ENCODE assay signal across 27 cellular contexts in the genomic region with DNA sequence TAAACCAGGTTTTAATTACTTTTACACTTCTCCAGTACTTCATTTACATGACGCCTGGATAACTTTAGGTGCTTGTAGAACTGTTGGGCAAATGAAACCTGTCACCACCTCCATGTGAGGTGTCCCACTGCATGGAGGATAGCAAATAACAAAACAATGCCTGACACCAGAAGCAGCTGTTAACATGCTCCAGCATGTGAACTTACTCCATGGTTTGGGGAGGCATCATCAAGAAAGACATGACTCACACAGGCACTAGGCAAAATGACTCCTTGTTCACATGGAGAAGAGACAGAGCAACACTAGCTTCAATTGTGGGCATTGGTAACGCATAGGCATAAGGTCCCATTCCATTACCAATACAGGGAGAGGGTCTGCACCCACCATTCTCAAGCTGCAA.
DNase-seq lines count a peak whose midpoint lies in the region; ATAC-seq, FAIRE-seq and TF ChIP-seq lines count a peak whose summit lies in the region.
"Had no signal": no experiment of that assay in that cellular context is flagged by ENCODE, and none has a peak within 500 bp of the region (broad histone marks: within the 10 kb centered on the region; RNA-seq: fewer than 3 reads in every experiment).

No MANE protein-coding gene starts in this region.

- H4K20me1 ChIP-seq in astrocyte (ENCODE audit: insufficient read depth, low read length) (no peaks in the 10 kb centered on the region), osteoblast (ENCODE audit: insufficient read depth, low read length) (no peaks in the 10 kb centered on the region)

- peak; percentile 43 for FAIRE-seq in astrocyte (lab: Jason Lieb, UNC)
- FAIRE-seq in D721Med (lab: Jason Lieb, UNC), result no peak
- FAIRE-seq: A204.1, GM12878, GM19239, H54, HTR-8/SVneo had no signal

- H3K9ac ChIP-seq in astrocyte (ENCODE audit: low read length) (no peak overlapping the region), endodermal cell (ENCODE audit: extremely low read depth, low read length, poor library complexity, severe bottlenecking) (no peak overlapping the region)

- H3K27me3 ChIP-seq in astrocyte (ENCODE audit: insufficient read depth, low read length) (no peaks in the 10 kb centered on the region), osteoblast (ENCODE audit: insufficient read depth, low read length) (no peaks in the 10 kb centered on the region), endodermal cell (ENCODE audit: control insufficient read depth, insufficient read depth, low read length, poor library complexity, severe bottlenecking) (no peaks in the 10 kb centered on the region)
- H3K27me3 ChIP-seq: BE2C had no signal

- TF ChIP-seq CTCF in astrocyte (IDR thresholded peaks at IDR 0.05; ENCODE audit: insufficient read depth, low read depth, low read length) (no peak), osteoblast (IDR thresholded peaks at IDR 0.05; ENCODE audit: extremely low read depth, low read depth, low read length) (no peak), endodermal cell (conservative IDR thresholded peaks at IDR 0.05) (no peak), D721Med (IDR thresholded peaks at IDR 0.05; ENCODE audit: insufficient read depth, missing control alignments) (no peak)

- H3K9me3 ChIP-seq in astrocyte (ENCODE audit: insufficient read depth, low read depth, low read length) (no peaks in the 10 kb centered on the region), osteoblast (ENCODE audit: low read depth, low read length) (no peaks in the 10 kb centered on the region), endodermal cell (ENCODE audit: control insufficient read depth, low read length) (no peaks in the 10 kb centered on the region)
- H3K9me3 ChIP-seq: BE2C, Caco-2 had no signal

- H2AFZ ChIP-seq in astrocyte (ENCODE audit: low read depth, low read length) (no peak overlapping the region), osteoblast (ENCODE audit: low read length) (no peak overlapping the region)
- H2AFZ ChIP-seq: GM23338 had no signal

- H3K4me2 ChIP-seq in astrocyte (ENCODE audit: low read length) (no peak overlapping the region), osteoblast (ENCODE audit: insufficient read depth, low read length) (no peak overlapping the region)
- H3K4me2 ChIP-seq: GM23338 had no signal

- no peaks in the 10 kb centered on the region for H3K4me1 Mint-ChIP-seq in astrocyte (ENCODE audit: low read depth, unreplicated experiment)
- no peaks in the 10 kb centered on the region for H3K4me1 Mint-ChIP-seq in endodermal cell
- H3K4me1 Mint-ChIP-seq: CD4-positive, CD25-positive, alpha-beta regulatory T cell; CD8-positive, alpha-beta memory T cell; GM23338 had no signal

- WGBS in endodermal cell (ENCODE audit: insufficient coverage in 1 of 2, insufficient read length in 1 of 2), 2 experiments, result 96% methylated on average over 2 of the region's 2 CpGs; no CpG with 5 or more reads in 1 of the 2 experiments

- no peak for TF ChIP-seq POLR2A in GM18505 (IDR thresholded peaks at IDR 0.05; ENCODE audit: borderline replicate concordance, extremely low read depth, insufficient read depth, insufficient read length)

- H3K9me3 Mint-ChIP-seq in astrocyte (ENCODE audit: unreplicated experiment) (peaks cover 2% of the 10 kb centered on the region), endodermal cell (peaks cover 19% of the 10 kb centered on the region)
- H3K9me3 Mint-ChIP-seq: GM23338 had no signal

- H3K4me3 ChIP-seq in astrocyte (ENCODE audit: insufficient read depth, low read depth, low read length) (no peak overlapping the region), osteoblast (ENCODE audit: insufficient read depth, low read length) (no peak overlapping the region), endodermal cell (ENCODE audit: low read length) (no peak overlapping the region)
- H3K4me3 ChIP-seq: GM12878, GM23338, K562 had no signal

- DNase-seq in LHCN-M2 (ENCODE audit: low read depth) (peak; percentile 10), astrocyte (ENCODE audit: low read depth) (no peak), epithelial cell of prostate (ENCODE audit: low read depth, low spot score) (peak; percentile 27), osteoblast (ENCODE audit: insufficient read length, low spot score, missing footprints) (peak; percentile 22), endodermal cell (no peak), D721Med (ENCODE audit: insufficient read length, low spot score) (no peak)
- DNase-seq: ACHN; BE2C; C1 segment of cervical spinal cord; Caco-2; CD4-positive, CD25-positive, alpha-beta regulatory T cell; CD8-positive, alpha-beta memory T cell; DMS153; DMS79; GF-D8; HCEC 1CT; IMR-90 had no signal

- H3K79me2 ChIP-seq in astrocyte (ENCODE audit: insufficient read depth, low read length) (no peaks in the 10 kb centered on the region), osteoblast (ENCODE audit: insufficient read depth, low read length) (no peaks in the 10 kb centered on the region)

- H3K4me3 Mint-ChIP-seq in astrocyte (ENCODE audit: unreplicated experiment) (no peak overlapping the region), endodermal cell (no peak overlapping the region)
- H3K4me3 Mint-ChIP-seq: CD4-positive, CD25-positive, alpha-beta regulatory T cell; CD8-positive, alpha-beta memory T cell; GM23338 had no signal

- H3K27ac ChIP-seq in astrocyte (ENCODE audit: low read depth, low read length) (no peak overlapping the region), epithelial cell of prostate (no peak overlapping the region), osteoblast (ENCODE audit: low read depth, low read length) (no peak overlapping the region), endodermal cell (ENCODE audit: low read depth, low read length) (no peak overlapping the region)
- H3K27ac ChIP-seq: HL-60 had no signal

- H3K27me3 Mint-ChIP-seq in astrocyte (ENCODE audit: low read depth, unreplicated experiment), result no peaks in the 10 kb centered on the region
- no peaks in the 10 kb centered on the region for H3K27me3 Mint-ChIP-seq in endodermal cell (ENCODE audit: insufficient read depth)
- H3K27me3 Mint-ChIP-seq: CD4-positive, CD25-positive, alpha-beta regulatory T cell had no signal

- no peaks in the 10 kb centered on the region for H3K36me3 ChIP-seq in astrocyte (ENCODE audit: insufficient read depth, low read length)
- no peaks in the 10 kb centered on the region for H3K36me3 ChIP-seq in osteoblast (ENCODE audit: insufficient read depth, low read length)
- no peaks in the 10 kb centered on the region for H3K36me3 ChIP-seq in endodermal cell (ENCODE audit: control insufficient read depth, insufficient read depth, low read length)
- H3K36me3 ChIP-seq: BE2C had no signal

- H3K4me1 ChIP-seq in astrocyte (ENCODE audit: insufficient read depth, low read length), result no peaks in the 10 kb centered on the region
- no peaks in the 10 kb centered on the region for H3K4me1 ChIP-seq in osteoblast (ENCODE audit: insufficient read depth, low read length)
- H3K4me1 ChIP-seq in endodermal cell (ENCODE audit: control insufficient read depth, insufficient read depth, low read length), result no peaks in the 10 kb centered on the region
- H3K4me1 ChIP-seq: BE2C, Caco-2 had no signal

- H3K27ac Mint-ChIP-seq in astrocyte (ENCODE audit: unreplicated experiment) (no peak overlapping the region), endodermal cell (no peak overlapping the region)
- H3K27ac Mint-ChIP-seq: CD4-positive, CD25-positive, alpha-beta regulatory T cell; CD8-positive, alpha-beta memory T cell; GM23338 had no signal

- ATAC-seq in GM18505 (IDR thresholded peaks at IDR 0.05; ENCODE audit: unreplicated experiment) (no peak), GM21723 (IDR thresholded peaks at IDR 0.05; ENCODE audit: unreplicated experiment) (no peak)
- ATAC-seq: GM12878, GM23338 had no signal

- H3K36me3 Mint-ChIP-seq in astrocyte (ENCODE audit: low read depth, unreplicated experiment) (no peaks in the 10 kb centered on the region), endodermal cell (ENCODE audit: low read depth) (no peaks in the 10 kb centered on the region)
- H3K36me3 Mint-ChIP-seq: CD4-positive, CD25-positive, alpha-beta regulatory T cell; CD8-positive, alpha-beta memory T cell had no signal

Comparison
In these comparisons a context has a peak if more than half of its experiments do, and no peak if none do; other contexts are left out.
1. DNase-seq: peak in LHCN-M2 (single experiment), epithelial cell of prostate (single experiment) and osteoblast (single experiment); none in astrocyte (single experiment), endodermal cell (single experiment) and D721Med (single experiment).